In genomic region chr6:121485359-121485809, GRCh38 we compare ENCODE assay signal across 1 cellular context.
TF ChIP-seq lines count a peak whose summit lies in the region.

No MANE protein-coding gene starts in this region.

TF ChIP-seq in WTC11, 78 proteins besides CTCF, POLR2A, EP300 and RAD21 (continued from another document):
- TF ChIP-seq ZNF532 (CRISPR knock-in tag; IDR thresholded peaks at IDR 0.05; ENCODE audit: borderline replicate concordance) = no peak
TF ChIP-seq in WTC11: peak in this region for 0.
